ENCODE assay signal across 17 cellular contexts in genomic region chr11:87219266-87219665, GRCh38.
DNase-seq lines count a peak whose midpoint lies in the region; ATAC-seq, FAIRE-seq and TF ChIP-seq lines count a peak whose summit lies in the region.
"Had no signal": no experiment of that assay in that cellular context is flagged by ENCODE, and none has a peak within 500 bp of the region (broad histone marks: within the 10 kb centered on the region; RNA-seq: fewer than 3 reads in every experiment).

No MANE protein-coding gene starts in this region.

- BruUV-seq in GM12878 (replicated peaks; lab: Mats Ljungman, UMichigan) = no TSS peak

- H3K4me3 Mint-ChIP-seq in activated CD4-positive, alpha-beta T cell treated with anti-CD3 and anti-CD28 coated beads for 36 hours = no peak overlapping the region
- H3K4me3 Mint-ChIP-seq in osteocyte (ENCODE audit: unreplicated experiment) = no peak overlapping the region
- H3K4me3 Mint-ChIP-seq: CD4-positive, CD25-positive, alpha-beta regulatory T cell; T-helper 17 cell had no signal

- H3K27ac ChIP-seq in GM12878 (ENCODE audit: control insufficient read depth, insufficient read depth) (no peak overlapping the region), esophagus muscularis mucosa (replicated peaks in 1 of 4) (no peak overlapping the region)

- DNase-seq in activated CD4-positive, alpha-beta T cell treated with anti-CD3 and anti-CD28 coated beads for 36 hours = peak; percentile 13
- DNase-seq in activated CD4-positive, alpha-beta T cell treated with anti-CD3 and anti-CD28 coated beads for 4 hours = no peak
- DNase-seq in H7 = peak; percentile 34
- peak; percentile 28 for DNase-seq in GM12878 (ENCODE audit: low read depth, low spot score)
- no peak for DNase-seq in osteocyte (ENCODE audit: extremely low spot score, unreplicated experiment)
- no peak for DNase-seq in esophagus muscularis mucosa (ENCODE audit: extremely low spot score)
- DNase-seq: activated CD4-positive, alpha-beta T cell treated with anti-CD3 and anti-CD28 coated beads for 48 hours; amygdala; CD4-positive, CD25-positive, alpha-beta regulatory T cell; left ventricle myocardium superior; NCI-H2081 treated with DMSO at 0.1 percent for 48 hours; NCI-H748 treated with DMSO at 0.1 percent for 48 hours; T-helper 17 cell; trophoblast cell had no signal

- H3K27ac Mint-ChIP-seq in activated CD4-positive, alpha-beta T cell treated with anti-CD3 and anti-CD28 coated beads for 36 hours = no peak overlapping the region
- H3K27ac Mint-ChIP-seq in osteocyte (ENCODE audit: unreplicated experiment) = peak overlapping the region; percentile 16
- H3K27ac Mint-ChIP-seq: CD4-positive, CD25-positive, alpha-beta regulatory T cell; T-helper 17 cell had no signal

- intact Hi-C loops in activated CD4-positive, alpha-beta T cell treated with anti-CD3 and anti-CD28 coated beads for 36 hours (cut with DNase I, micrococcal nuclease) = no loop called here
- intact Hi-C loops in GM12878 (cut with micrococcal nuclease; ENCODE audit: unreplicated experiment) (no loop called here), esophagus muscularis mucosa (cut with DNase I) (no loop called here)

- no peaks in the 10 kb centered on the region for H3K4me1 ChIP-seq in GM12878 (ENCODE audit: control insufficient read depth, insufficient read depth, low read length)
- peaks cover 6 to 18% (median 11%) of the 10 kb centered on the region in 4 donors for H3K4me1 ChIP-seq in esophagus muscularis mucosa

- CTCF ChIA-PET in activated CD4-positive, alpha-beta T cell treated with anti-CD3 and anti-CD28 coated beads for 36 hours (lab: Charles Lee) = no interaction called here
- CTCF ChIA-PET in GM12878 (lab: Yijun Ruan, JAX) = no interaction called here

- TF ChIP-seq CTCF in GM12878 (IDR thresholded peaks at IDR 0.05 in 2 of 3, conservative IDR thresholded peaks at IDR 0.05 in 1 of 3; ENCODE audit: control insufficient read depth in 2 of 3, extremely low read depth in 1 of 3, insufficient read depth in 1 of 3, low read depth in 3 of 3, low read length in 3 of 3) (no peak), osteocyte (IDR thresholded peaks at IDR 0.05) (no peak), esophagus muscularis mucosa (IDR thresholded peaks at IDR 0.05) (no peak)

- no peak for TF ChIP-seq EP300 in GM12878 (IDR thresholded peaks at IDR 0.05; ENCODE audit: borderline replicate concordance in 1 of 2, control insufficient read depth in 1 of 2, low read depth in 2 of 2, low read length in 2 of 2)
- no peak for TF ChIP-seq EP300 in esophagus muscularis mucosa (IDR thresholded peaks at IDR 0.05)

- no peak overlapping the region for H2AFZ ChIP-seq in GM12878 (ENCODE audit: control insufficient read depth, low read depth, low read length)

- H3K4me3 ChIP-seq in H7 (ENCODE audit: insufficient read depth, low read depth, low read length) (no peak overlapping the region), GM12878 (no peak overlapping the region), esophagus muscularis mucosa (no peak overlapping the region)

- in situ Hi-C loops in GM12878 (cut with MboI) = loop anchor here (5.0 kb wide), 1 partner anchor 33 kb away; no protein-coding TSS in a partner anchor

- no peaks in the 10 kb centered on the region for H3K27me3 ChIP-seq in H7 (ENCODE audit: control insufficient read depth, insufficient read depth, low read length)
- no peaks in the 10 kb centered on the region for H3K27me3 ChIP-seq in GM12878 (replicated peaks in 1 of 2; ENCODE audit: control insufficient read depth in 2 of 2, insufficient read depth in 2 of 2, low read length in 1 of 2)
- H3K27me3 ChIP-seq in esophagus muscularis mucosa = no peaks in the 10 kb centered on the region

- H3K27me3 Mint-ChIP-seq in activated CD4-positive, alpha-beta T cell treated with anti-CD3 and anti-CD28 coated beads for 36 hours = no peaks in the 10 kb centered on the region
- H3K27me3 Mint-ChIP-seq in osteocyte (ENCODE audit: unreplicated experiment) = no peaks in the 10 kb centered on the region
- H3K27me3 Mint-ChIP-seq: CD4-positive, CD25-positive, alpha-beta regulatory T cell; T-helper 17 cell had no signal

- RAD21 ChIA-PET in GM12878 (lab: Charles Lee; ENCODE audit: unreplicated experiment) = no interaction called here

- peaks cover 5% of the 10 kb centered on the region for H3K4me1 Mint-ChIP-seq in activated CD4-positive, alpha-beta T cell treated with anti-CD3 and anti-CD28 coated beads for 36 hours
- H3K4me1 Mint-ChIP-seq in osteocyte (ENCODE audit: unreplicated experiment) = peaks cover 18% of the 10 kb centered on the region
- H3K4me1 Mint-ChIP-seq: T-helper 17 cell had no signal

- SMC1A ChIA-PET in GM12878 (lab: Charles Lee; ENCODE audit: uncharacterized antibody, unreplicated experiment) = interaction anchor here (1.4 kb wide), 1 partner anchor 14 kb away, joined by 3 read pairs; no protein-coding TSS in a partner anchor

- no peaks in the 10 kb centered on the region for H4K20me1 ChIP-seq in GM12878 (ENCODE audit: control insufficient read depth, insufficient read depth)

- no peak for TF ChIP-seq RAD21 in GM12878 (IDR thresholded peaks at IDR 0.05; ENCODE audit: insufficient read depth, low read depth, low read length)

- H3K9me3 ChIP-seq in GM12878 (replicated peaks; ENCODE audit: control insufficient read depth, insufficient read depth, low read length) (no peaks in the 10 kb centered on the region), esophagus muscularis mucosa (no peaks in the 10 kb centered on the region)

- no peaks in the 10 kb centered on the region for H3K79me2 ChIP-seq in GM12878 (ENCODE audit: control insufficient read depth, insufficient read depth, low read length)

- no peak overlapping the region for H3K9ac ChIP-seq in GM12878 (ENCODE audit: control insufficient read depth, insufficient read depth, low read length)

- POLR2A ChIA-PET in activated CD4-positive, alpha-beta T cell treated with anti-CD3 and anti-CD28 coated beads for 36 hours (lab: Charles Lee) = no interaction called here
- POLR2A ChIA-PET in GM12878 (lab: Charles Lee) = no interaction called here

- 82% methylated on average over 4 of the region's 4 CpGs for WGBS in GM12878 (ENCODE audit: insufficient coverage, insufficient replicate concordance, low lambda C conversion rate, missing lambda C conversion rate)
- 68% methylated on average over 4 of the region's 4 CpGs for WGBS in esophagus muscularis mucosa

- no peak for TF ChIP-seq POLR2A in GM12878 (IDR thresholded peaks at IDR 0.05; ENCODE audit: low read depth, low read length)
- no peak for TF ChIP-seq POLR2A in esophagus muscularis mucosa (IDR thresholded peaks at IDR 0.05; ENCODE audit: low read depth)

- FAIRE-seq in GM12878 (lab: Jason Lieb, UNC) = no peak
- FAIRE-seq: GM18507 had no signal

- ATAC-seq in activated CD4-positive, alpha-beta T cell treated with anti-CD3 and anti-CD28 coated beads for 36 hours = no peak
- ATAC-seq in GM12878 (peak; percentile 71), HG02870 (IDR thresholded peaks at IDR 0.05; ENCODE audit: unreplicated experiment) (no peak), HG02970 (IDR thresholded peaks at IDR 0.05; ENCODE audit: low FRiP score, unreplicated experiment) (no peak)
- ATAC-seq: left ventricle myocardium superior, T-helper 17 cell had no signal

- H3K36me3 ChIP-seq in H7 (replicated peaks; ENCODE audit: control insufficient read depth, insufficient read depth, low read length) (no peaks in the 10 kb centered on the region), GM12878 (ENCODE audit: control insufficient read depth in 2 of 2, insufficient read depth in 2 of 2, low read length in 1 of 2) (no peaks in the 10 kb centered on the region), esophagus muscularis mucosa (no peaks in the 10 kb centered on the region)

- H3K4me2 ChIP-seq in GM12878 (ENCODE audit: control insufficient read depth, insufficient read depth) = no peak overlapping the region; the same call in 1 of the 2 replicates

- H3K9me3 Mint-ChIP-seq in activated CD4-positive, alpha-beta T cell treated with anti-CD3 and anti-CD28 coated beads for 36 hours (ENCODE audit: low read depth) = no peaks in the 10 kb centered on the region
- no peaks in the 10 kb centered on the region for H3K9me3 Mint-ChIP-seq in osteocyte (ENCODE audit: unreplicated experiment)
- H3K9me3 Mint-ChIP-seq: CD4-positive, CD25-positive, alpha-beta regulatory T cell had no signal

- H3K36me3 Mint-ChIP-seq in activated CD4-positive, alpha-beta T cell treated with anti-CD3 and anti-CD28 coated beads for 36 hours (ENCODE audit: low read depth) = no peaks in the 10 kb centered on the region
- peaks cover 2% of the 10 kb centered on the region for H3K36me3 Mint-ChIP-seq in osteocyte (ENCODE audit: unreplicated experiment)

TF ChIP-seq in GM12878, 131 proteins besides CTCF, POLR2A, EP300 and RAD21:
- TF ChIP-seq RUNX3 (IDR thresholded peaks at IDR 0.05; ENCODE audit: low read length) (peak; percentile 42), SRF (IDR thresholded peaks at IDR 0.05; ENCODE audit: low read depth in 2 of 2, low read length in 2 of 2) (peak; percentile 31 to 93; a peak in 2 of 4 replicates)
- TF ChIP-seq, protein P1, sequence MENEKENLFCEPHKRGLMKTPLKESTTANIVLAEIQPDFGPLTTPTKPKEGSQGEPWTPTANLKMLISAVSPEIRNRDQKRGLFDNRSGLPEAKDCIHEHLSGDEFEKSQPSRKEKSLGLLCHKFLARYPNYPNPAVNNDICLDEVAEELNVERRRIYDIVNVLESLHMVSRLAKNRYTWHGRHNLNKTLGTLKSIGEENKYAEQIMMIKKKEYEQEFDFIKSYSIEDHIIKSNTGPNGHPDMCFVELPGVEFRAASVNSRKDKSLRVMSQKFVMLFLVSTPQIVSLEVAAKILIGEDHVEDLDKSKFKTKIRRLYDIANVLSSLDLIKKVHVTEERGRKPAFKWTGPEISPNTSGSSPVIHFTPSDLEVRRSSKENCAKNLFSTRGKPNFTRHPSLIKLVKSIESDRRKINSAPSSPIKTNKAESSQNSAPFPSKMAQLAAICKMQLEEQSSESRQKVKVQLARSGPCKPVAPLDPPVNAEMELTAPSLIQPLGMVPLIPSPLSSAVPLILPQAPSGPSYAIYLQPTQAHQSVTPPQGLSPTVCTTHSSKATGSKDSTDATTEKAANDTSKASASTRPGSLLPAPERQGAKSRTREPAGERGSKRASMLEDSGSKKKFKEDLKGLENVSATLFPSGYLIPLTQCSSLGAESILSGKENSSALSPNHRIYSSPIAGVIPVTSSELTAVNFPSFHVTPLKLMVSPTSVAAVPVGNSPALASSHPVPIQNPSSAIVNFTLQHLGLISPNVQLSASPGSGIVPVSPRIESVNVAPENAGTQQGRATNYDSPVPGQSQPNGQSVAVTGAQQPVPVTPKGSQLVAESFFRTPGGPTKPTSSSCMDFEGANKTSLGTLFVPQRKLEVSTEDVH (IDR thresholded peaks at IDR 0.05; ENCODE audit: low read depth, partially characterized antibody) = no peak
TF ChIP-seq in GM12878: peak in this region for 2.

Comparison
In these comparisons a context has a peak if more than half of its experiments do, and no peak if none do; other contexts are left out.
1. DNase-seq: peak in activated CD4-positive, alpha-beta T cell treated with anti-CD3 and anti-CD28 coated beads for 36 hours (single experiment), H7 (single experiment) and GM12878 (single experiment); none in activated CD4-positive, alpha-beta T cell treated with anti-CD3 and anti-CD28 coated beads for 4 hours (0 of 2), osteocyte (single experiment) and esophagus muscularis mucosa (single experiment).